Comparison of ENCODE assay signal across 1 cellular context in genomic region chr3:11480663-11481298, GRCh38.
TF ChIP-seq lines count a peak whose summit lies in the region.

No MANE protein-coding gene starts in this region.

TF ChIP-seq in HepG2, 621 proteins besides CTCF, POLR2A, EP300 and RAD21 (continued from another document):
- TF ChIP-seq PATZ1 (CRISPR knock-in tag; IDR thresholded peaks at IDR 0.05) (peak; percentile 60; the same call in 1 of the 2 replicates), ZNF687 (CRISPR knock-in tag; IDR thresholded peaks at IDR 0.05) (no peak), SOX6 (IDR thresholded peaks at IDR 0.05) (no peak), SOX6 (CRISPR knock-in tag; IDR thresholded peaks at IDR 0.05) (peak; percentile 71), FOXP1 (IDR thresholded peaks at IDR 0.05) (no peak), FOXP1 (CRISPR knock-in tag; IDR thresholded peaks at IDR 0.05) (peak; percentile 38; the same call in 1 of the 2 replicates), HDAC6 (IDR thresholded peaks at IDR 0.05; ENCODE audit: low read depth, low read length) (no peak), RFX5 (IDR thresholded peaks at IDR 0.05; ENCODE audit: low read depth, low read length) (no peak), ZNF501 (CRISPR knock-in tag; IDR thresholded peaks at IDR 0.05) (0 out of 2 replicates have a peak, but pooled peaks have one; percentile 9), DNMT3B (CRISPR knock-in tag; conservative IDR thresholded peaks at IDR 0.05) (no peak), CSRNP2 (CRISPR knock-in tag; conservative IDR thresholded peaks at IDR 0.05; ENCODE audit: low read depth) (no peak), PAXIP1 (CRISPR knock-in tag; conservative IDR thresholded peaks at IDR 0.05) (peak; percentile 56), RAD51 (IDR thresholded peaks at IDR 0.05; ENCODE audit: borderline replicate concordance) (no peak), ZNF563 (CRISPR knock-in tag; IDR thresholded peaks at IDR 0.05) (no peak), HNF4A (CRISPR knock-in tag; IDR thresholded peaks at IDR 0.05) (peak; percentile 73), MEIS1 (CRISPR knock-in tag; IDR thresholded peaks at IDR 0.05; ENCODE audit: borderline replicate concordance) (no peak)
